23 cellular contexts compared by ENCODE assay signal in genomic region chr3:132228923-132229322, GRCh38.
DNase-seq lines count a peak whose midpoint lies in the region; ATAC-seq and TF ChIP-seq lines count a peak whose summit lies in the region.
"Had no signal": no experiment of that assay in that cellular context is flagged by ENCODE, and none has a peak within 500 bp of the region (broad histone marks: within the 10 kb centered on the region; RNA-seq: fewer than 3 reads in every experiment).

No MANE protein-coding gene starts in this region.

- H3K36me3 Mint-ChIP-seq in stimulated activated naive B cell treated with anti-CD40 and anti-IgM and Interleukin-4, amounts not matched to agents 10 μg/mL and 1 μg/mL and 100 μg/mL, for 72 hours, result no peaks in the 10 kb centered on the region
- no peaks in the 10 kb centered on the region for H3K36me3 Mint-ChIP-seq in T-helper 17 cell (ENCODE audit: low read depth)
- H3K36me3 Mint-ChIP-seq: activated CD8-positive, alpha-beta memory T cell treated with anti-CD3 and anti-CD28 coated beads, Interleukin-2, amount 10 ng/mL, durations not matched to agents 7 days and 5 days; activated naive CD8-positive, alpha-beta T cell treated with anti-CD3 and anti-CD28 coated beads, Interleukin-2, amount 10 ng/mL, durations not matched to agents 7 days and 5 days; natural killer cell; type B pancreatic cell had no signal

- ATAC-seq in stimulated activated naive B cell treated with anti-CD40 and anti-IgM and Interleukin-4, amounts not matched to agents 10 μg/mL and 1 μg/mL and 100 μg/mL, for 72 hours (replicated peaks), result no peak
- ATAC-seq in T-helper 17 cell, result no peak
- ATAC-seq: activated CD8-positive, alpha-beta memory T cell treated with anti-CD3 and anti-CD28 coated beads, Interleukin-2, amount 10 ng/mL, durations not matched to agents 7 days and 5 days; natural killer cell had no signal

- peak; percentile 23 for DNase-seq in NCI-H146 (lab: John Stamatoyannopoulos, UW)
- no peak for DNase-seq in NCI-H146 treated with DMSO at 0.1 percent for 48 hours (lab: John Stamatoyannopoulos, UW; ENCODE audit: unreplicated experiment)
- DNase-seq in MV-4-11 (lab: John Stamatoyannopoulos, UW), result peak; percentile 23
- DNase-seq in brain microvascular endothelial cell, result peak; percentile 22
- no peak for DNase-seq in stimulated activated naive B cell treated with anti-CD40 and anti-IgM and Interleukin-4, amounts not matched to agents 10 μg/mL and 1 μg/mL and 100 μg/mL, for 72 hours
- no peak for DNase-seq in T-helper 17 cell
- no peak for DNase-seq in medulla oblongata (ENCODE audit: extremely low spot score)
- no peak for DNase-seq in H4 (ENCODE audit: low spot score)
- DNase-seq: activated CD4-positive, alpha-beta T cell treated with anti-CD3 and anti-CD28 coated beads for 1 hour; activated CD8-positive, alpha-beta memory T cell treated with anti-CD3 and anti-CD28 coated beads, Interleukin-2, amount 10 ng/mL, durations not matched to agents 7 days and 5 days; activated naive CD8-positive, alpha-beta T cell treated with anti-CD3 and anti-CD28 coated beads, Interleukin-2, amount 10 ng/mL, durations not matched to agents 7 days and 5 days; C1 segment of cervical spinal cord; KG1; natural killer cell; NCI-H82; SK-N-SH; stimulated activated CD4-positive, alpha-beta T cell treated with anti-CD3 and anti-CD28 coated beads, Interleukin-1b, Interleukin-23, amount 100 ng/mL, for 48 hours; stomach; T1000 had no signal

- H3K36me3 ChIP-seq in brain microvascular endothelial cell (replicated peaks), result no peaks in the 10 kb centered on the region
- H3K36me3 ChIP-seq: stomach had no signal

- no peaks in the 10 kb centered on the region for H3K9me3 Mint-ChIP-seq in stimulated activated naive B cell treated with anti-CD40 and anti-IgM and Interleukin-4, amounts not matched to agents 10 μg/mL and 1 μg/mL and 100 μg/mL, for 72 hours
- H3K9me3 Mint-ChIP-seq: activated naive CD8-positive, alpha-beta T cell treated with anti-CD3 and anti-CD28 coated beads, Interleukin-2, amount 10 ng/mL, durations not matched to agents 7 days and 5 days; activated T-helper 2 cell treated with anti-CD3 and anti-CD28 coated beads, Interferon-gamma antibody, Interleukin-2, Interleukin-4, amounts not matched to agents 10 μg/mL and 5 μg/mL and 100 μg/mL, durations not matched to agents 14 hours and 24 hours and 36 hours had no signal

- H3K9me3 ChIP-seq in T-helper 17 cell (ENCODE audit: control insufficient read depth, low read length, poor library complexity, severe bottlenecking), result no peaks in the 10 kb centered on the region
- H3K9me3 ChIP-seq: SK-N-SH, stomach had no signal

- no peaks in the 10 kb centered on the region for H3K4me1 Mint-ChIP-seq in stimulated activated naive B cell treated with anti-CD40 and anti-IgM and Interleukin-4, amounts not matched to agents 10 μg/mL and 1 μg/mL and 100 μg/mL, for 72 hours
- no peaks in the 10 kb centered on the region for H3K4me1 Mint-ChIP-seq in T-helper 17 cell
- H3K4me1 Mint-ChIP-seq: activated CD8-positive, alpha-beta memory T cell treated with anti-CD3 and anti-CD28 coated beads, Interleukin-2, amount 10 ng/mL, durations not matched to agents 7 days and 5 days; activated naive CD8-positive, alpha-beta T cell treated with anti-CD3 and anti-CD28 coated beads, Interleukin-2, amount 10 ng/mL, durations not matched to agents 7 days and 5 days; natural killer cell had no signal

- no peak overlapping the region for H3K27ac ChIP-seq in brain microvascular endothelial cell
- H3K27ac ChIP-seq: epithelial cell of prostate, parathyroid adenoma, stomach had no signal

- no peaks in the 10 kb centered on the region for H3K27me3 ChIP-seq in brain microvascular endothelial cell (replicated peaks)
- H3K27me3 ChIP-seq: stomach had no signal

- H3K27me3 Mint-ChIP-seq in stimulated activated naive B cell treated with anti-CD40 and anti-IgM and Interleukin-4, amounts not matched to agents 10 μg/mL and 1 μg/mL and 100 μg/mL, for 72 hours, result peaks cover 0 to 10% of the 10 kb centered on the region in 2 donors
- H3K27me3 Mint-ChIP-seq in T-helper 17 cell, result peaks cover 27% of the 10 kb centered on the region

- H3K4me3 Mint-ChIP-seq in stimulated activated naive B cell treated with anti-CD40 and anti-IgM and Interleukin-4, amounts not matched to agents 10 μg/mL and 1 μg/mL and 100 μg/mL, for 72 hours, result no peak overlapping the region
- no peak overlapping the region for H3K4me3 Mint-ChIP-seq in T-helper 17 cell
- H3K4me3 Mint-ChIP-seq: activated CD8-positive, alpha-beta memory T cell treated with anti-CD3 and anti-CD28 coated beads, Interleukin-2, amount 10 ng/mL, durations not matched to agents 7 days and 5 days; activated naive CD8-positive, alpha-beta T cell treated with anti-CD3 and anti-CD28 coated beads, Interleukin-2, amount 10 ng/mL, durations not matched to agents 7 days and 5 days; natural killer cell; type B pancreatic cell had no signal

- H3K27ac Mint-ChIP-seq in stimulated activated naive B cell treated with anti-CD40 and anti-IgM and Interleukin-4, amounts not matched to agents 10 μg/mL and 1 μg/mL and 100 μg/mL, for 72 hours, result peak overlapping the region; percentile 79
- H3K27ac Mint-ChIP-seq in T-helper 17 cell, result no peak overlapping the region
- H3K27ac Mint-ChIP-seq: activated CD8-positive, alpha-beta memory T cell treated with anti-CD3 and anti-CD28 coated beads, Interleukin-2, amount 10 ng/mL, durations not matched to agents 7 days and 5 days; activated naive CD8-positive, alpha-beta T cell treated with anti-CD3 and anti-CD28 coated beads, Interleukin-2, amount 10 ng/mL, durations not matched to agents 7 days and 5 days; activated T-helper 2 cell treated with anti-CD3 and anti-CD28 coated beads, Interferon-gamma antibody, Interleukin-2, Interleukin-4, amounts not matched to agents 10 μg/mL and 5 μg/mL and 100 μg/mL, durations not matched to agents 14 hours and 24 hours and 36 hours; natural killer cell; type B pancreatic cell had no signal

- H3K4me3 ChIP-seq in brain microvascular endothelial cell (ENCODE audit: low read depth, low read length), result no peak overlapping the region
- H3K4me3 ChIP-seq: stomach had no signal

- in situ Hi-C loops in brain microvascular endothelial cell (cut with HindIII; ENCODE audit: low pct_ligation_motif_present, low sequenced_read_pairs), result no loop called here

- TF ChIP-seq CTCF in brain microvascular endothelial cell (IDR thresholded peaks at IDR 0.05; ENCODE audit: low read depth, low read length, missing control alignments), result no peak

Comparison
In these comparisons a context has a peak if more than half of its experiments do, and no peak if none do; other contexts are left out.
1. DNase-seq: peak in NCI-H146 (single experiment), MV-4-11 (single experiment) and brain microvascular endothelial cell (single experiment); none in NCI-H146 treated with DMSO at 0.1 percent for 48 hours (single experiment), stimulated activated naive B cell treated with anti-CD40 and anti-IgM and Interleukin-4, amounts not matched to agents 10 μg/mL and 1 μg/mL and 100 μg/mL, for 72 hours (single experiment), T-helper 17 cell (0 of 3), medulla oblongata (single experiment) and H4 (single experiment).